Comparison of ENCODE assay signal across 8 cellular contexts in genomic region chr17:41665566-41666335, GRCh38. TPM values are rescaled to one million over a fixed set of nuclear protein-coding genes. Genes with fewer than 3 reads are reported as not detected.
DNase-seq lines count a peak whose midpoint lies in the region; ATAC-seq and TF ChIP-seq lines count a peak whose summit lies in the region.

No MANE protein-coding gene starts in this region.

- no peaks in the 10 kb centered on the region for H3K27me3 ChIP-seq in SU-DHL-6 (ENCODE audit: low read length)
- H3K27me3 ChIP-seq in heart left ventricle, result no peaks in the 10 kb centered on the region

- peak overlapping the region; percentile 97 for H2AFZ ChIP-seq in SU-DHL-6 (ENCODE audit: low read depth, low read length, severe bottlenecking)

- H3F3A ChIP-seq in SU-DHL-6 (ENCODE audit: insufficient read depth), result peaks cover 6% of the 10 kb centered on the region

- H3K9me3 ChIP-seq in SU-DHL-6 (ENCODE audit: insufficient read depth, low read length) (no peaks in the 10 kb centered on the region), heart left ventricle (no peaks in the 10 kb centered on the region)

- H3K27ac Mint-ChIP-seq in type B pancreatic cell, result peak overlapping the region; percentile 98

- H3K4me1 Mint-ChIP-seq in type B pancreatic cell (ENCODE audit: unreplicated experiment), result peaks cover 30% of the 10 kb centered on the region

- H3K4me3 ChIP-seq in SU-DHL-6 (ENCODE audit: insufficient read depth, low read length, poor library complexity, severe bottlenecking) (peak overlapping the region; percentile 46), heart left ventricle (peak overlapping the region; percentile 27 to 70 (median 51))

- H3K9ac ChIP-seq in SU-DHL-6 (ENCODE audit: low read length), result peak overlapping the region; percentile 59

- TF ChIP-seq POLR2A in GM10847 (IDR thresholded peaks at IDR 0.05; ENCODE audit: extremely low read depth, insufficient read length), result peak; percentile 34
- peak in 1 of 2 donors; percentile 57 for TF ChIP-seq POLR2A in heart left ventricle (IDR thresholded peaks at IDR 0.05)

- TF ChIP-seq CTCF in SU-DHL-6 (IDR thresholded peaks at IDR 0.05; ENCODE audit: insufficient read depth, low read length, poor library complexity, severe bottlenecking), result peak; percentile 94
- peak; percentile 89 to 99 (median 98) for TF ChIP-seq CTCF in heart left ventricle (IDR thresholded peaks at IDR 0.05)
- peak; percentile 99 for TF ChIP-seq CTCF in type B pancreatic cell (conservative IDR thresholded peaks at IDR 0.05)

- H3K4me1 ChIP-seq in heart left ventricle, result peaks cover 0 to 36% (median 14%) of the 10 kb centered on the region in 12 donors

- 3 to 6% (median 5%) methylated on average over 23 to 40 of the region's 40 CpGs for WGBS in heart left ventricle, 4 donors

- peak overlapping the region; percentile 90 for H3K4me3 Mint-ChIP-seq in type B pancreatic cell

- peak; percentile 89 for DNase-seq in NCI-H1105 treated with DMSO at 0.1 percent for 48 hours (lab: John Stamatoyannopoulos, UW)
- DNase-seq in activated naive CD8-positive, alpha-beta T cell treated with anti-CD3 and anti-CD28 coated beads, Interleukin-2, amount 50 U/mL, for 16 hours (ENCODE audit: low read depth, low spot score), result peak; percentile 74
- DNase-seq in heart left ventricle, result peak; percentile 87 to 95 (median 90)
- peak; percentile 79 to 99 (median 88) for DNase-seq in posterior cingulate gyrus
- peak; percentile 97 for DNase-seq in type B pancreatic cell (ENCODE audit: extremely low spot score, unreplicated experiment)

- no peaks in the 10 kb centered on the region for H3K36me3 Mint-ChIP-seq in type B pancreatic cell

- H3K36me3 ChIP-seq in SU-DHL-6 (ENCODE audit: low read length) (no peaks in the 10 kb centered on the region), heart left ventricle (no peaks in the 10 kb centered on the region)

- no peaks in the 10 kb centered on the region for H3K27me3 Mint-ChIP-seq in type B pancreatic cell

- H3K79me2 ChIP-seq in SU-DHL-6 (ENCODE audit: insufficient read depth, low read length), result no peaks in the 10 kb centered on the region

- H3K27ac ChIP-seq in SU-DHL-6 (ENCODE audit: low read depth, low read length), result peak overlapping the region; percentile 85
- peak overlapping the region; percentile 30 to 87 (median 76) for H3K27ac ChIP-seq in heart left ventricle

- no peaks in the 10 kb centered on the region for H4K20me1 ChIP-seq in SU-DHL-6 (ENCODE audit: low read depth, low read length)

- no peaks in the 10 kb centered on the region for H3K9me3 Mint-ChIP-seq in type B pancreatic cell

- peak overlapping the region; percentile 68 for H3K4me2 ChIP-seq in SU-DHL-6 (ENCODE audit: low read depth, low read length, poor library complexity, severe bottlenecking)

- ATAC-seq in HG02642 (IDR thresholded peaks at IDR 0.05; ENCODE audit: poor library complexity, unreplicated experiment), result peak; percentile 73
- ATAC-seq in heart left ventricle, result peak; percentile 86 to 94 (median 93)

- no peaks in the 10 kb centered on the region for H3K9me2 ChIP-seq in SU-DHL-6 (replicated peaks; ENCODE audit: insufficient read depth, low read length)

- intact Hi-C loops in heart left ventricle (cut with DNase I) (loop anchor here in 7 of 10 donors (1.0 to 10.0 kb wide), 11 partner anchors 261 to 1061 kb away; no protein-coding TSS in a partner anchor), posterior cingulate gyrus (cut with DNase I) (loop anchor here (1.0 to 5.0 kb wide), 4 partner anchors 17 to 1018 kb away; partner anchors contain the start of gene SMARCE1)

RNA-seq across cellular contexts. Expression of gene EIF1, which starts 22.9 kb away (rescaled TPM):
- total RNA-seq in heart left ventricle, result 1,000 to 10,000 TPM in 6 of 9 donors, 100 to 1,000 TPM in 3; 402 to 1,338 (median 1,177) TPM
- 1,000 to 10,000 TPM in 1 of 2 donors, 100 to 1,000 TPM in 1; 911 to 1,001 TPM for polyA plus RNA-seq in heart left ventricle
- total RNA-seq in type B pancreatic cell (ENCODE audit: low replicate concordance), result 677 and 972 TPM in 2 replicates

RNA-seq across cellular contexts. Expression of gene KRT17, which starts 41.4 kb away (rescaled TPM):
- under 1 TPM in 1 of 9 donors, not detected in 8; 0.60 TPM for total RNA-seq in heart left ventricle
- not detected for polyA plus RNA-seq in heart left ventricle
- 512 and 3,327 TPM in 2 replicates for total RNA-seq in type B pancreatic cell (ENCODE audit: low replicate concordance)

RNA-seq across cellular contexts. Expression of gene GAST, which starts 46.4 kb away (rescaled TPM):
- total RNA-seq in heart left ventricle (not detected), type B pancreatic cell (ENCODE audit: low replicate concordance) (119 and 193 TPM in 2 replicates)
- polyA plus RNA-seq in heart left ventricle, result not detected

RNA-seq across cellular contexts. Expression of gene KRT16, which starts 53.2 kb away (rescaled TPM):
- total RNA-seq in heart left ventricle (not detected), type B pancreatic cell (ENCODE audit: low replicate concordance) (1.5 and 9.2 TPM in 2 replicates)
- under 1 TPM in 1 of 2 donors, not detected in 1; 0.06 TPM for polyA plus RNA-seq in heart left ventricle

Comparison
In these comparisons a context has a peak if more than half of its experiments do, and no peak if none do; other contexts are left out.
1. Peak in every context shown above with its lines: DNase-seq, ATAC-seq, H3K4me3 ChIP-seq and H3K27ac ChIP-seq.
2. RNA of gene KRT17, which starts 41.4 kb away (total RNA-seq): 512 to 3,327 TPM in type B pancreatic cell; 0.60 TPM in heart left ventricle; every median in the first group is over 100 times any median in the second.
3. RNA of gene GAST, which starts 46.4 kb away (total RNA-seq): 119 to 193 TPM in type B pancreatic cell; not detected in heart left ventricle; every median in the first group is over 100 times any median in the second.